In the genomic region with DNA sequence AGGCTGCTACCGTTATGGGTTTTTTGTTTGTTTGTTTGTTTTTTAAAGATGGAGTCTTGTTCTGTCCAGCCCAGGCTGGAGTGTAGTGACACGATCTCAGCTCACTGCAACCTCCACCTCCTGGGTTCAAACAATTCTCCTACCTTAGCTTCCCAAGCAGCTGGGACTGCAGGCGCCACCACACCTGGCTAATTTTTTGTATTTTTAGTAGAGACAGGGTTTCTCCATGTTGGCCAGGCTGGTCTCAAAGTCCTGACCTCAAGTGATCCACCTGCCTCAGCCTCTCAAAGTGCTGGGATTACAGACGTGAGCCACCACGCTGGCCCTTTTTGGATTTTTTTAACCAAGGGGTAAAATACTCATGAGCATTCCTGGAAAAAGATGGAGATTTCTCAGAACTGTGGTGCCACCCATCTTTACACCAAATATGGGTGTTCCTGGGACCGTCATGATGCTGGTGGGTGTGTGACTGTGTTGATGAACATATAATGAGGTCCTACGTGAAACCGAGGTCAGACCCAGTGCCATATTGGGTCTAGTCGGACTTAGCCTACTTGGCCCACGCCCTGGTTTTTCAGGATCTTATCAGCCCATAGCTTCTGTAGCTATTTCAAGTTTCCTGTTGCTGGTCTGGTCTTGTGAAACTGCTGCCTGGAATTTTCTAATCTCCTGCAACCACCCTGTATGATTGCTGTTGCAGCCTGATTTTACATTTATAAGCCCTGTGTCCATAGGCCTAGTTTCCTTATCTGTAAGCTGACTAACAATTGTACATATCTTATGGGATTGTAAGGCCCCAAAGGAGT, we compare ENCODE assay signal across 9 cellular contexts. TPM values are rescaled to one million over a fixed set of nuclear protein-coding genes. Genes with fewer than 3 reads are reported as not detected.
DNase-seq lines count a peak whose midpoint lies in the region; ATAC-seq, FAIRE-seq and TF ChIP-seq lines count a peak whose summit lies in the region.
"Had no signal": no experiment of that assay in that cellular context is flagged by ENCODE, and none has a peak within 500 bp of the region (broad histone marks: within the 10 kb centered on the region; RNA-seq: fewer than 3 reads in every experiment).

No MANE protein-coding gene starts in this region.

- H3K79me2 ChIP-seq in keratinocyte (ENCODE audit: control insufficient read depth, insufficient read depth, low read length), result peaks cover 20% of the 10 kb centered on the region

- H2AFZ ChIP-seq in keratinocyte (ENCODE audit: control insufficient read depth, low read length), result no peak overlapping the region

- intact Hi-C loops in transverse colon (cut with DNase I; ENCODE audit: low total_unique reads), result loop anchor here (10.0 kb wide), 1 partner anchor 86 kb away; the partner anchor contains the start of gene FTL

- peak overlapping the region; percentile 47 for H3K27ac ChIP-seq in keratinocyte (ENCODE audit: control insufficient read depth, insufficient read depth, low read length)
- H3K27ac ChIP-seq in transverse colon, result peak overlapping the region in 3 of 4 donors; percentile 7 to 100 (median 21)

- peaks cover 7% of the 10 kb centered on the region for H3K9me3 ChIP-seq in adipocyte (ENCODE audit: control insufficient read depth, low read length)
- no peaks in the 10 kb centered on the region for H3K9me3 ChIP-seq in keratinocyte (ENCODE audit: control insufficient read depth, low read depth, low read length)
- H3K9me3 ChIP-seq in transverse colon, result no peaks in the 10 kb centered on the region

- peak; percentile 38 for DNase-seq in activated T-cell treated with anti-CD3 and anti-CD28 coated beads, Interleukin-2, amount 50 U/mL, for 1 hour
- DNase-seq in activated T-cell treated with anti-CD3 and anti-CD28 coated beads for 4 hours, result no peak
- DNase-seq in adipocyte (ENCODE audit: low read depth), result peak; percentile 62
- no peak for DNase-seq in keratinocyte (ENCODE audit: low read depth, low spot score)
- no peak for DNase-seq in transverse colon
- no peak for DNase-seq in RPMI8226
- DNase-seq: nephron progenitor cell had no signal

- peaks cover 15% of the 10 kb centered on the region for H4K20me1 ChIP-seq in keratinocyte (ENCODE audit: control insufficient read depth, extremely low read depth, insufficient read depth, low read length)

- no peak overlapping the region for H3K4me2 ChIP-seq in keratinocyte (ENCODE audit: control insufficient read depth, extremely low read depth, insufficient read depth, low read depth, low read length)

- H3K9me1 ChIP-seq in keratinocyte (ENCODE audit: control insufficient read depth, extremely low read depth, insufficient read depth, low read length), result no peaks in the 10 kb centered on the region

- H3K36me3 ChIP-seq in adipocyte (ENCODE audit: control insufficient read depth, insufficient read depth, low read length, severe bottlenecking) (peaks cover 44% of the 10 kb centered on the region), keratinocyte (ENCODE audit: control insufficient read depth in 2 of 2, extremely low read depth in 1 of 2, insufficient read depth in 2 of 2, low read length in 2 of 2) (peaks cover 20 to 23% of the 10 kb centered on the region in 2 experiments), transverse colon (peaks cover 0 to 27% (median 3%) of the 10 kb centered on the region in 4 donors)

- peak overlapping the region; percentile 19 for H3K9ac ChIP-seq in adipocyte (ENCODE audit: low read length)
- H3K9ac ChIP-seq in keratinocyte (ENCODE audit: control insufficient read depth, extremely low read depth, insufficient read depth, low read length), result no peak overlapping the region

- WGBS in transverse colon (ENCODE audit: low coverage in 1 of 2), 2 donors, result 80 to 86% methylated on average over 4 to 10 of the region's 10 CpGs

- no peak overlapping the region for H3K4me3 ChIP-seq in adipocyte (ENCODE audit: low read length)
- H3K4me3 ChIP-seq in keratinocyte (ENCODE audit: control insufficient read depth in 2 of 3, extremely low read depth in 1 of 3, insufficient read depth in 2 of 3, low read depth in 1 of 3, low read length in 3 of 3), result no peak overlapping the region
- H3K4me3 ChIP-seq in transverse colon, result no peak overlapping the region

- no peak for TF ChIP-seq POLR2A in transverse colon (IDR thresholded peaks at IDR 0.05)

- ATAC-seq in HG02885 (IDR thresholded peaks at IDR 0.05; ENCODE audit: poor library complexity, unreplicated experiment) (no peak), HG03196 (IDR thresholded peaks at IDR 0.05; ENCODE audit: unreplicated experiment) (no peak)

- FAIRE-seq in keratinocyte (lab: Jason Lieb, UNC), result no peak

- dilution Hi-C loops in keratinocyte (cut with MboI; ENCODE audit: extremely low pct_ligation_motif_present, low sequenced_read_pairs), result no loop called here

- TF ChIP-seq CTCF in keratinocyte (optimal IDR thresholded peaks at IDR 0.05 in 1 of 3, IDR thresholded peaks at IDR 0.05 in 1 of 3, conservative IDR thresholded peaks at IDR 0.05 in 1 of 3; ENCODE audit: extremely low read depth in 1 of 3, insufficient read depth in 2 of 3, low read length in 3 of 3), result no peak
- TF ChIP-seq CTCF in transverse colon (IDR thresholded peaks at IDR 0.05), result no peak

- H3K27me3 ChIP-seq in adipocyte (replicated peaks; ENCODE audit: control insufficient read depth, insufficient read depth, low read length) (no peaks in the 10 kb centered on the region), keratinocyte (ENCODE audit: control insufficient read depth, extremely low read depth, insufficient read depth, low read length) (no peaks in the 10 kb centered on the region), transverse colon (no peaks in the 10 kb centered on the region)

- in situ Hi-C loops in transverse colon (cut with MboI; ENCODE audit: low pct_ligation_motif_present in 1 of 4, low pct_unique_long_range_greater_than_20kb in 1 of 4, low sequenced_read_pairs in 3 of 4), result loop anchor here in 1 of 4 donors (10.0 kb wide), 1 partner anchor 76 kb away; the partner anchor contains the start of gene BAX

- H3K4me1 ChIP-seq in adipocyte (ENCODE audit: control insufficient read depth, insufficient read depth, low read length) (peaks cover 35% of the 10 kb centered on the region), keratinocyte (ENCODE audit: control insufficient read depth, extremely low read depth, insufficient read depth, low read length) (peaks cover 8% of the 10 kb centered on the region), transverse colon (peaks cover 23 to 44% (median 30%) of the 10 kb centered on the region in 4 donors)

- TF ChIP-seq EP300 in transverse colon (IDR thresholded peaks at IDR 0.05; ENCODE audit: low read depth), result no peak

RNA-seq across cellular contexts. Expression of gene PPP1R15A, which starts 6.2 kb away (rescaled TPM):
- polyA plus RNA-seq in keratinocyte, result 23.6 to 36.6 TPM (median 32.5 TPM) in 3 replicates
- 275 TPM for polyA plus RNA-seq in keratinocyte (2011; ENCODE audit: low read depth)
- polyA plus RNA-seq in keratinocyte (2011; cell fraction: cytosol; rRNA removed), result 22.9 and 36.2 TPM in 2 replicates
- polyA plus RNA-seq in keratinocyte (2011; cell fraction: nucleus; rRNA removed), result 123 and 136 TPM in 2 replicates
- 32.9 and 274 TPM in 2 replicates for polyA plus RNA-seq in keratinocyte (2012; ENCODE audit: low replicate concordance)
- polyA minus RNA-seq in keratinocyte, result 9.5 to 14.6 TPM (median 9.9 TPM) in 3 replicates
- 22.8 TPM for polyA minus RNA-seq in keratinocyte (2011; cell fraction: cytosol; rRNA and poly(A)+ RNA removed)
- polyA minus RNA-seq in keratinocyte (2011; cell fraction: nucleus; rRNA and poly(A)+ RNA removed), result 48.4 and 55.3 TPM in 2 replicates
- 100 to 1,000 TPM in 1 of 4 donors, 10 to 100 TPM in 3; 49.4 to 109 (median 69.5) TPM for total RNA-seq in transverse colon

RNA-seq across cellular contexts. Expression of gene PLEKHA4, which starts 10.0 kb away (rescaled TPM):
- polyA plus RNA-seq in keratinocyte, result 1.2 to 2.2 TPM (median 1.8 TPM) in 3 replicates
- 0.62 TPM for polyA plus RNA-seq in keratinocyte (2011; ENCODE audit: low read depth)
- 0.55 and 2.3 TPM in 2 replicates for polyA plus RNA-seq in keratinocyte (2011; cell fraction: cytosol; rRNA removed)
- polyA plus RNA-seq in keratinocyte (2011; cell fraction: nucleus; rRNA removed), result 1.5 and 2.4 TPM in 2 replicates
- polyA plus RNA-seq in keratinocyte (2012; ENCODE audit: low replicate concordance), result 1.7 and 3.9 TPM in 2 replicates
- 0.89 to 2.5 TPM (median 1.1 TPM) in 3 replicates for polyA minus RNA-seq in keratinocyte
- not detected for polyA minus RNA-seq in keratinocyte (2011; cell fraction: cytosol; rRNA and poly(A)+ RNA removed)
- polyA minus RNA-seq in keratinocyte (2011; cell fraction: nucleus; rRNA and poly(A)+ RNA removed), result 1.2 TPM in 2 replicates
- total RNA-seq in transverse colon, result 10 to 100 TPM in 2 of 4 donors, 1 to 10 TPM in 2; 2.6 to 34.4 (median 10.3) TPM

RNA-seq across cellular contexts. Expression of gene TULP2, which starts 20.1 kb away (rescaled TPM):
- polyA plus RNA-seq in keratinocyte, result not detected in 3 replicates
- polyA plus RNA-seq in keratinocyte (2011; ENCODE audit: low read depth), result not detected
- not detected in 2 replicates for polyA plus RNA-seq in keratinocyte (2011; cell fraction: cytosol; rRNA removed)
- not detected in 2 replicates for polyA plus RNA-seq in keratinocyte (2011; cell fraction: nucleus; rRNA removed)
- polyA plus RNA-seq in keratinocyte (2012; ENCODE audit: low replicate concordance), result not detected in 2 replicates
- polyA minus RNA-seq in keratinocyte, result not detected in 3 replicates
- polyA minus RNA-seq in keratinocyte (2011; cell fraction: cytosol; rRNA and poly(A)+ RNA removed), result not detected
- polyA minus RNA-seq in keratinocyte (2011; cell fraction: nucleus; rRNA and poly(A)+ RNA removed), result not detected in 2 replicates
- not detected for total RNA-seq in transverse colon

RNA-seq across cellular contexts. Expression of gene NUCB1, which starts 21.7 kb away (rescaled TPM):
- polyA plus RNA-seq in keratinocyte, result 44.3 to 65.1 TPM (median 59.2 TPM) in 3 replicates
- 89.2 TPM for polyA plus RNA-seq in keratinocyte (2011; ENCODE audit: low read depth)
- 27.4 and 73.6 TPM in 2 replicates for polyA plus RNA-seq in keratinocyte (2011; cell fraction: cytosol; rRNA removed)
- polyA plus RNA-seq in keratinocyte (2011; cell fraction: nucleus; rRNA removed), result 95.6 and 109 TPM in 2 replicates
- polyA plus RNA-seq in keratinocyte (2012; ENCODE audit: low replicate concordance), result 69.6 and 106 TPM in 2 replicates
- polyA minus RNA-seq in keratinocyte, result 32.7 to 131 TPM (median 41.5 TPM) in 3 replicates
- polyA minus RNA-seq in keratinocyte (2011; cell fraction: cytosol; rRNA and poly(A)+ RNA removed), result 44.1 TPM
- 54.3 and 57.7 TPM in 2 replicates for polyA minus RNA-seq in keratinocyte (2011; cell fraction: nucleus; rRNA and poly(A)+ RNA removed)
- 100 to 1,000 TPM; 135 to 196 (median 174) TPM for total RNA-seq in transverse colon

RNA-seq across cellular contexts. Expression of gene HSD17B14, which starts 42.1 kb away (rescaled TPM):
- polyA plus RNA-seq in keratinocyte, result 0.92 to 1.2 TPM (median 1.0 TPM) in 3 replicates
- polyA plus RNA-seq in keratinocyte (2011; ENCODE audit: low read depth), result 0.75 TPM
- 0.52 and 1.5 TPM in 2 replicates for polyA plus RNA-seq in keratinocyte (2011; cell fraction: cytosol; rRNA removed)
- 1.6 and 3.9 TPM in 2 replicates for polyA plus RNA-seq in keratinocyte (2011; cell fraction: nucleus; rRNA removed)
- 1.7 TPM in 2 replicates for polyA plus RNA-seq in keratinocyte (2012; ENCODE audit: low replicate concordance)
- polyA minus RNA-seq in keratinocyte, result 0.86 to 2.1 TPM in 2 of 3 replicates, not detected in the other
- not detected for polyA minus RNA-seq in keratinocyte (2011; cell fraction: cytosol; rRNA and poly(A)+ RNA removed)
- 0.54 and 1.1 TPM in 2 replicates for polyA minus RNA-seq in keratinocyte (2011; cell fraction: nucleus; rRNA and poly(A)+ RNA removed)
- total RNA-seq in transverse colon, result 10 to 100 TPM in 1 of 4 donors, 1 to 10 TPM in 3; 3.5 to 15.1 (median 5.4) TPM

Comparison
In these comparisons a context has a peak if more than half of its experiments do, and no peak if none do; other contexts are left out.
1. DNase-seq: peak in activated T-cell treated with anti-CD3 and anti-CD28 coated beads, Interleukin-2, amount 50 U/mL, for 1 hour (single experiment) and adipocyte (single experiment); none in activated T-cell treated with anti-CD3 and anti-CD28 coated beads for 4 hours (single experiment), keratinocyte (single experiment), transverse colon (single experiment) and RPMI8226 (single experiment).